ENCODE assay signal across 8 cellular contexts in genomic region chr11:35257287-35257686, GRCh38.
A peak's percentile ranks its signal among the peaks of the same experiment; 100 is the strongest.
DNase-seq lines count a peak whose midpoint lies in the region; ATAC-seq and TF ChIP-seq lines count a peak whose summit lies in the region.

No MANE protein-coding gene starts in this region.

- peak overlapping the region in 1 of 2 donors; percentile 77 for H3K4me3 Mint-ChIP-seq in CD14-positive monocyte
- no peak overlapping the region for H3K4me3 Mint-ChIP-seq in progenitor cell of endocrine pancreas (ENCODE audit: low read depth)

- H3K4me3 ChIP-seq in Karpas-422 (ENCODE audit: low read length) (no peak overlapping the region), testis (no peak overlapping the region)

- H3K4me1 Mint-ChIP-seq in CD14-positive monocyte (peaks cover 22% of the 10 kb centered on the region), progenitor cell of endocrine pancreas (ENCODE audit: low read depth) (no peaks in the 10 kb centered on the region)

- H3K9me2 ChIP-seq in Karpas-422 (replicated peaks; ENCODE audit: insufficient read depth, low read length), result no peaks in the 10 kb centered on the region

- H4K20me1 ChIP-seq in Karpas-422 (ENCODE audit: insufficient read depth, low read depth, low read length), result no peaks in the 10 kb centered on the region

- H2AFZ ChIP-seq in Karpas-422 (ENCODE audit: low read length), result no peak overlapping the region

- H3K4me1 ChIP-seq in Karpas-422 (ENCODE audit: low read length), result no peaks in the 10 kb centered on the region
- no peaks in the 10 kb centered on the region for H3K4me1 ChIP-seq in testis

- intact Hi-C loops in CD14-positive monocyte (cut with micrococcal nuclease), result no loop called here
- intact Hi-C loops in testis (cut with DNase I; ENCODE audit: low total_unique reads), result no loop called here

- H3K79me2 ChIP-seq in Karpas-422 (ENCODE audit: low read length), result no peaks in the 10 kb centered on the region

- H3K27ac Mint-ChIP-seq in CD14-positive monocyte, result peak overlapping the region; percentile 57 to 87 (median 75)
- H3K27ac Mint-ChIP-seq in progenitor cell of endocrine pancreas, result no peak overlapping the region

- H3K36me3 Mint-ChIP-seq in CD14-positive monocyte (no peaks in the 10 kb centered on the region), progenitor cell of endocrine pancreas (ENCODE audit: insufficient read depth) (no peaks in the 10 kb centered on the region)

- ATAC-seq in GM18868 (IDR thresholded peaks at IDR 0.05; ENCODE audit: unreplicated experiment) (peak; percentile 100), HG02678 (IDR thresholded peaks at IDR 0.05; ENCODE audit: unreplicated experiment) (peak; percentile 100)

- H3K4me2 ChIP-seq in Karpas-422 (ENCODE audit: low read depth, low read length, poor library complexity, severe bottlenecking), result no peak overlapping the region

- H3K27me3 ChIP-seq in Karpas-422 (ENCODE audit: low read length) (no peaks in the 10 kb centered on the region), testis (no peaks in the 10 kb centered on the region)

- H3K27ac ChIP-seq in Karpas-422 (ENCODE audit: low read length) (no peak overlapping the region), testis (no peak overlapping the region)

- no peak for DNase-seq in CD14-positive monocyte (ENCODE audit: low spot score)
- peak; percentile 36 for DNase-seq in Karpas-422
- DNase-seq in testis, result no peak
- no peak for DNase-seq in activated gamma-delta T cell treated with Interleukin-2 at 50 U/mL for 16 hours
- DNase-seq in progenitor cell of endocrine pancreas (ENCODE audit: low spot score, unreplicated experiment), result no peak
- no peak for DNase-seq in dermis blood vessel endothelial cell

- TF ChIP-seq CTCF in CD14-positive monocyte (IDR thresholded peaks at IDR 0.05) (no peak), testis (IDR thresholded peaks at IDR 0.05) (no peak), progenitor cell of endocrine pancreas (IDR thresholded peaks at IDR 0.05; ENCODE audit: unreplicated experiment) (no peak)

- WGBS in testis, 2 donors, result 66 to 78% methylated on average over 2 of the region's 2 CpGs

- H3K9ac ChIP-seq in Karpas-422 (ENCODE audit: low read length), result no peak overlapping the region

- no peak for TF ChIP-seq POLR2A in testis (IDR thresholded peaks at IDR 0.05)

- H3K9me3 Mint-ChIP-seq in CD14-positive monocyte (no peaks in the 10 kb centered on the region), progenitor cell of endocrine pancreas (ENCODE audit: low read depth) (no peaks in the 10 kb centered on the region)

- H3K27me3 Mint-ChIP-seq in CD14-positive monocyte (ENCODE audit: low read depth in 3 of 3), result no peaks in the 10 kb centered on the region
- peaks cover 2% of the 10 kb centered on the region for H3K27me3 Mint-ChIP-seq in progenitor cell of endocrine pancreas

- no peaks in the 10 kb centered on the region for H3K36me3 ChIP-seq in Karpas-422 (ENCODE audit: insufficient read depth, low read length)
- no peaks in the 10 kb centered on the region for H3K36me3 ChIP-seq in testis (ENCODE audit: low read depth, missing control alignments)

- H3K9me3 ChIP-seq in Karpas-422 (ENCODE audit: low read length) (no peaks in the 10 kb centered on the region), testis (no peaks in the 10 kb centered on the region)
